Comparison of ENCODE assay signal across 9 cellular contexts in the genomic region with DNA sequence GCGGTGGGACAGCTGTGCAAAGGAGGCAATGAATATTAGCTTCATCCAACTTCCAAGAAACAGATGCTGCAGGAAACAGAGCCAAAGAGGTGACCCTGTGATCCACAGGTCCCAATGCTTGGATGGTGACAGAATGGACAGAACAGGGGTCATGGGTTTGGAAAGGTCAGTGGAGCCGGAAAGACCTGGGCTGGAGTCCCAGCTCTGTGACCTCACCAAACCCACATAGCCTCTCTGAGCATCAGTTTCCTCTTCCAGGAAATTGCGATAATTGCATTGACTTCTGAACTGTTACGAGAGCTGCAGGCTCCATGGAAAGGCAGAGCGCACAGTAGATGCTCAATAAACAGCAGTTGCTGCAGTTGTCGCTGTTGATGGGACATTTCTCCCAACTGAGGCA.
"Had no signal": no experiment of that assay in that cellular context is flagged by ENCODE, and none has a peak within 500 bp of the region (broad histone marks: within the 10 kb centered on the region; RNA-seq: fewer than 3 reads in every experiment).

No MANE protein-coding gene starts in this region.

- H3K9me3 ChIP-seq: HAP-1 had no signal

- ATAC-seq: GM23338, HCT116, K562 had no signal

- H3K4me2 ChIP-seq: GM23338 had no signal

- FAIRE-seq: H1, K562 had no signal

- H3K27ac ChIP-seq: HL-60 had no signal

- H3K4me3 ChIP-seq: GM23338, HAP-1, K562 had no signal

- H3K4me1 ChIP-seq: HAP-1 had no signal

- H3K36me3 ChIP-seq: HAP-1 had no signal

- DNase-seq: H7, IMR-90, KG1 had no signal

- H2AFZ ChIP-seq: GM23338 had no signal
